In the genomic region with DNA sequence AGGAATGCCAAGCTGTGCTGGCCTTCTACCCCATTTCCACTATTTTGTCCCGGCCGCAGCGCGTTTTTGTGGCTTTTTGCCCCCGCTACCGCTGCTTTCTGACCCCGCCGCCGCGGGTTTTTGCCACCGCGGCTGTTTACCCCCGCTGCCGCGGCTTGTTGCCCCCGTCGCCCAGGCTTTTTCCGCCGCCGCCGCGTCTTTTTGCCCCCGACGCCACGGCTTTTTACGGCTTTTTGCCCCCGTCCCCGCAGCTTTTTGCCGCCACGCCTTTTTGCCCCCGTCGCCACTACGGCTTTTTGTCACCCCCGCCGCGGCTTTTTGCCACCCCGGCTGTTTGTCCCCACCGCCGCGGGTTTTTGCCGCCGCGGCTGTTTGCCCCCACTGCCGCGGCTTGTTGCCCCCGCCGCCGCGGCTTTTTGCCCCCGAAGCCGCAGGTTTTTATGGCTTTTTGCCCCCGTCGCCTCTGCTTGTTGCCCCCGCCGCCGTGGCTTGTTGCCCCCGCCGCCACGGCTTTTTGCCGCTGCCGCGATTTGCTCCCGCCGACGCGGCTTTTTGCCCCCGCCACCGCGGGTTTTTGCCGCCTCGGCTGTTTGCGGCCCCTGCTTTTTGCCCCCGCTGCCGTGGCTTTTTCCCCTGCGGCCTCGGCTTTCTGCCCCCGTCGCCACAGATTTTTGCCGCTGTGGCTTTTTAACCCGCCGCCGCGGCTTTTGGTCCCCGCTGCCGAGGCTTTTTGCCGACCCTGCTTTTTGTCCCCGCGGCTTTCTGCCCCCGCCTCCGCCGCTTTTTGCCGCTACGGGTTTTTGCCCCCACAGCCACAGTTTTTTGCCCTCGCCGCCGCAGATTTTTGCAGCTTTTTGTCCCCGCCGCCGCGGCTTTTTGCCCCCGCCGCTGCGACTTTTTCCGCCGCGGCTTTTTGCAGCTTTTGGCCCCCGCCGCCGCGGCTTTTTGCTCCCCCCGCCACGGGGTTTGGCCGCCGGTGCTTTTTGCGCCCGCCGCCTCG, we compare ENCODE assay signal across 25 cellular contexts.
A peak's percentile ranks its signal among the peaks of the same experiment; 100 is the strongest.
DNase-seq lines count a peak whose midpoint lies in the region; ATAC-seq, FAIRE-seq and TF ChIP-seq lines count a peak whose summit lies in the region.
"Had no signal": no experiment of that assay in that cellular context is flagged by ENCODE, and none has a peak within 500 bp of the region (broad histone marks: within the 10 kb centered on the region; RNA-seq: fewer than 3 reads in every experiment).

No MANE protein-coding gene starts in this region.

- POLR2A ChIA-PET in A549 (lab: Yijun Ruan, JAX) = no interaction called here

- H3K4me1 ChIP-seq in A549 (no peaks in the 10 kb centered on the region), RWPE2 (ENCODE audit: insufficient read depth, poor library complexity, severe bottlenecking) (no peaks in the 10 kb centered on the region)
- H3K4me1 ChIP-seq: Peyer's patch had no signal

- no peak overlapping the region for H3K27ac ChIP-seq in A549
- no peak overlapping the region for H3K27ac ChIP-seq in RWPE2 (ENCODE audit: poor library complexity, severe bottlenecking)
- H3K27ac ChIP-seq: 22Rv1, C4-2B, Peyer's patch had no signal

- intact Hi-C loops in activated CD4-positive, alpha-beta T cell treated with anti-CD3 and anti-CD28 coated beads, Interleukin-2, amount 10 ng/mL, durations not matched to agents 24 days and 14 days (cut with micrococcal nuclease) = no loop called here
- intact Hi-C loops in posterior vena cava (cut with DNase I) = no loop called here

- no peaks in the 10 kb centered on the region for H3K27me3 Mint-ChIP-seq in activated CD4-positive, alpha-beta T cell treated with anti-CD3 and anti-CD28 coated beads, Interleukin-2, amount 10 ng/mL, durations not matched to agents 24 days and 14 days
- H3K27me3 Mint-ChIP-seq: CD8-positive, alpha-beta memory T cell had no signal

- H3K27me3 ChIP-seq in RWPE2 (ENCODE audit: insufficient read depth, poor library complexity, severe bottlenecking) = no peaks in the 10 kb centered on the region
- H3K27me3 ChIP-seq: Peyer's patch had no signal

- H3K27ac Mint-ChIP-seq in activated CD4-positive, alpha-beta T cell treated with anti-CD3 and anti-CD28 coated beads, Interleukin-2, amount 10 ng/mL, durations not matched to agents 24 days and 14 days = peak overlapping the region; percentile 25
- H3K27ac Mint-ChIP-seq: CD8-positive, alpha-beta memory T cell had no signal

- H3K9me3 Mint-ChIP-seq in activated CD4-positive, alpha-beta T cell treated with anti-CD3 and anti-CD28 coated beads, Interleukin-2, amount 10 ng/mL, durations not matched to agents 24 days and 14 days = peaks cover 19% of the 10 kb centered on the region

- no peak overlapping the region for H3K4me3 ChIP-seq in A549
- no peak overlapping the region for H3K4me3 ChIP-seq in RWPE2 (ENCODE audit: severe bottlenecking)
- H3K4me3 ChIP-seq: Peyer's patch had no signal

- H3K36me3 Mint-ChIP-seq in activated CD4-positive, alpha-beta T cell treated with anti-CD3 and anti-CD28 coated beads, Interleukin-2, amount 10 ng/mL, durations not matched to agents 24 days and 14 days (ENCODE audit: low read depth) = no peaks in the 10 kb centered on the region
- H3K36me3 Mint-ChIP-seq: CD8-positive, alpha-beta memory T cell had no signal

- no peaks in the 10 kb centered on the region for H3K4me1 Mint-ChIP-seq in activated CD4-positive, alpha-beta T cell treated with anti-CD3 and anti-CD28 coated beads, Interleukin-2, amount 10 ng/mL, durations not matched to agents 24 days and 14 days
- H3K4me1 Mint-ChIP-seq: CD8-positive, alpha-beta memory T cell had no signal

- TF ChIP-seq POLR2A in A549 (IDR thresholded peaks at IDR 0.05; ENCODE audit: low read length) = no peak

- peaks cover 4% of the 10 kb centered on the region; the same call in 1 of the 3 replicates for H3K9me3 ChIP-seq in A549
- H3K9me3 ChIP-seq in RWPE2 (ENCODE audit: severe bottlenecking) = no peaks in the 10 kb centered on the region

- no peak overlapping the region for H3K4me2 ChIP-seq in A549

- no peak for TF ChIP-seq RAD21 in A549 (conservative IDR thresholded peaks at IDR 0.05 in 1 of 2, IDR thresholded peaks at IDR 0.05 in 1 of 2)

- CTCF ChIA-PET in A549 (lab: Yijun Ruan, JAX) = no interaction called here

- 95% methylated on average over 109 of the region's 118 CpGs for WGBS in A549 (ENCODE audit: missing lambda C conversion rate)

- TF ChIP-seq EP300 in A549 (IDR thresholded peaks at IDR 0.05) = no peak

- H3K4me3 Mint-ChIP-seq in activated CD4-positive, alpha-beta T cell treated with anti-CD3 and anti-CD28 coated beads, Interleukin-2, amount 10 ng/mL, durations not matched to agents 24 days and 14 days = no peak overlapping the region
- H3K4me3 Mint-ChIP-seq: CD8-positive, alpha-beta memory T cell had no signal

- TF ChIP-seq CTCF in A549 (IDR thresholded peaks at IDR 0.05) (no peak), RWPE2 (IDR thresholded peaks at IDR 0.05; ENCODE audit: poor library complexity, severe bottlenecking) (no peak)

- no peak for DNase-seq in activated CD4-positive, alpha-beta T cell treated with anti-CD3 and anti-CD28 coated beads, Interleukin-2, amount 10 ng/mL, durations not matched to agents 24 days and 14 days
- no peak for DNase-seq in activated CD4-positive, alpha-beta T cell treated with anti-CD3 and anti-CD28 coated beads, Interleukin-2, amount 50 U/mL, for 1 hour
- DNase-seq in A549 (ENCODE audit: low read depth in 1 of 2, low spot score in 1 of 2) (no peak), RWPE2 (ENCODE audit: low spot score) (peak; percentile 29), posterior vena cava (ENCODE audit: low spot score) (peak; percentile 64), occipital lobe (lab: John Stamatoyannopoulos, UW) (no peak), RKO (ENCODE audit: low spot score) (no peak)
- DNase-seq: AML-193; Calu3; CD8-positive, alpha-beta memory T cell; GDM1; Karpas-422; MV-4-11; NCI-H1105 treated with DMSO at 0.1 percent for 48 hours; NCI-H2081; NCI-H2171 treated with DMSO at 0.1 percent for 48 hours; NCI-H524 treated with DMSO at 0.1 percent for 48 hours; NCI-H82; Peyer's patch had no signal

- no peaks in the 10 kb centered on the region for H3K36me3 ChIP-seq in RWPE2 (ENCODE audit: low read depth)
- H3K36me3 ChIP-seq: Peyer's patch had no signal

- FAIRE-seq in A549 (lab: Jason Lieb, UNC) = no peak
- FAIRE-seq: GM19239, H1 had no signal

- no peak for ATAC-seq in A549
- no peak for ATAC-seq in RWPE2 (ENCODE audit: low read depth)
- no peak for ATAC-seq in GM21515 (IDR thresholded peaks at IDR 0.05; ENCODE audit: unreplicated experiment)
- ATAC-seq: Right ventricle myocardium inferior had no signal

TF ChIP-seq in A549, 52 proteins besides CTCF, POLR2A, EP300 and RAD21:
- TF ChIP-seq MAFK (IDR thresholded peaks at IDR 0.05; ENCODE audit: partially characterized antibody) (peak; percentile 26), CHD4 (IDR thresholded peaks at IDR 0.05; ENCODE audit: borderline replicate concordance) (no peak)

Comparison
In these comparisons a context has a peak if more than half of its experiments do, and no peak if none do; other contexts are left out.
1. DNase-seq: peak in RWPE2 (single experiment) and posterior vena cava (single experiment); none in activated CD4-positive, alpha-beta T cell treated with anti-CD3 and anti-CD28 coated beads, Interleukin-2, amount 10 ng/mL, durations not matched to agents 24 days and 14 days (single experiment), activated CD4-positive, alpha-beta T cell treated with anti-CD3 and anti-CD28 coated beads, Interleukin-2, amount 50 U/mL, for 1 hour (single experiment), A549 (0 of 2), occipital lobe (single experiment) and RKO (single experiment).